In genomic region chr1:248807067-248807737, GRCh38 we compare ENCODE assay signal across 1 cellular context.
TF ChIP-seq lines count a peak whose summit lies in the region.

No MANE protein-coding gene starts in this region.

TF ChIP-seq in K562, 482 proteins besides CTCF, POLR2A, EP300 and RAD21 (continued from another document):
- TF ChIP-seq ZNF592 (IDR thresholded peaks at IDR 0.05) (no peak), LARP7 (IDR thresholded peaks at IDR 0.05) (no peak), BDP1 (IDR thresholded peaks at IDR 0.05; ENCODE audit: insufficient read depth, insufficient read length) (no peak), GTF3C2 (IDR thresholded peaks at IDR 0.05; ENCODE audit: borderline replicate concordance, extremely low read depth, insufficient read length) (no peak), FOXA3 (CRISPR knock-in tag; conservative IDR thresholded peaks at IDR 0.05 in 1 of 2, IDR thresholded peaks at IDR 0.05 in 1 of 2) (no peak), SMAD3 (CRISPR knock-in tag; conservative IDR thresholded peaks at IDR 0.05) (no peak), ZNF780A (CRISPR knock-in tag; IDR thresholded peaks at IDR 0.05) (no peak), TSC22D4 (tag; IDR thresholded peaks at IDR 0.05) (no peak), POLR3A (IDR thresholded peaks at IDR 0.05; ENCODE audit: borderline replicate concordance, extremely low read depth, insufficient read depth, insufficient read length) (no peak), CTCFL (IDR thresholded peaks at IDR 0.05; ENCODE audit: borderline replicate concordance, insufficient read depth, low read depth, low read length, poor library complexity, severe bottlenecking) (no peak), SNRNP70 (optimal IDR thresholded peaks at IDR 0.05; ENCODE audit: low read depth, low read length) (no peak), ZC3H4 (CRISPR knock-in tag; IDR thresholded peaks at IDR 0.05; ENCODE audit: borderline replicate concordance) (no peak), ZNF79 (CRISPR knock-in tag; IDR thresholded peaks at IDR 0.05; ENCODE audit: low read depth) (no peak), U2AF2 (optimal IDR thresholded peaks at IDR 0.05; ENCODE audit: low read depth, low read length) (no peak), GABPA (tag; conservative IDR thresholded peaks at IDR 0.05; ENCODE audit: low read depth) (no peak), RBM17 (IDR thresholded peaks at IDR 0.05; ENCODE audit: borderline replicate concordance, low read depth, low read length) (no peak), SREBF1 (IDR thresholded peaks at IDR 0.05; ENCODE audit: borderline replicate concordance, low read depth, low read length) (no peak), ASH1L (IDR thresholded peaks at IDR 0.05; ENCODE audit: borderline replicate concordance, low read depth, partially characterized antibody) (no peak), ZNF311 (CRISPR knock-in tag; IDR thresholded peaks at IDR 0.05) (no peak), SMC3 (conservative IDR thresholded peaks at IDR 0.05; ENCODE audit: insufficient read depth, low read depth, low read length) (peak; percentile 91), FOXK1 (CRISPR knock-in tag; IDR thresholded peaks at IDR 0.05; ENCODE audit: borderline replicate concordance) (0 out of 2 replicates have a peak, but pooled peaks have one; percentile 13), RBM15 (IDR thresholded peaks at IDR 0.05; ENCODE audit: insufficient read depth, low read length) (no peak), SREBF2 (CRISPR knock-in tag; IDR thresholded peaks at IDR 0.05) (no peak), HDAC6 (IDR thresholded peaks at IDR 0.05; ENCODE audit: low read depth, low read length) (no peak), XRCC5 (IDR thresholded peaks at IDR 0.05; ENCODE audit: low read depth, low read length) (peak; percentile 58; the same call in 1 of the 2 replicates), NFXL1 (CRISPR knock-in tag; IDR thresholded peaks at IDR 0.05) (no peak), THAP7 (CRISPR knock-in tag; IDR thresholded peaks at IDR 0.05) (no peak), JUND (IDR thresholded peaks at IDR 0.05; ENCODE audit: borderline replicate concordance, low read depth, low read length) (peak; percentile 47; the same call in 1 of the 2 replicates), JUND (tag; IDR thresholded peaks at IDR 0.05; ENCODE audit: borderline replicate concordance, low read depth, low read length) (no peak; the same call in 2 of the 3 replicates), MBD1 (CRISPR knock-in tag; IDR thresholded peaks at IDR 0.05) (0 out of 2 replicates have a peak, but pooled peaks have one; percentile 20), ETV1 (tag; conservative IDR thresholded peaks at IDR 0.05; ENCODE audit: low read depth) (peak; percentile 44; the same call in 1 of the 2 replicates)
